Comparison of ENCODE assay signal across 14 cellular contexts in the genomic region with DNA sequence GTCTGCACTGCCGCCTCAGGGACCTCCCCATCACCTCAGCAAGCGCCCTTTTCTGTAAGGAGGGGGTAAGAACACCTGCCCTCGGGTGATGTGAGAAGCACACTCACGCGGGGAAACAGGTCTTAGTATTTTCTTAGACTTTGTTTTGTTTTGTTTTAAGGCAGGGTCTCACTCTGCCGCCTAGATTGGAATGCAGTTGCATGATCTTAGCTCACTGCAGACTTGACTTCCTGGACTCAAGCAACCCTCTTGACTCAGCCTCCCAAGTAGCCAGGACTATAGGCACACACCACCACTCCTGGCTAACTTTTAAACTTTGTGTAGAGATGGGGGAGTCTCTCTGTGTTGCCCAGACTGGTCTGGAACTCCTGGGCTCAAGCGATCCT. TPM values are rescaled to one million over a fixed set of nuclear protein-coding genes. Genes with fewer than 3 reads are reported as not detected.
A peak's percentile ranks its signal among the peaks of the same experiment; 100 is the strongest.
DNase-seq lines count a peak whose midpoint lies in the region; ATAC-seq and TF ChIP-seq lines count a peak whose summit lies in the region.
"Had no signal": no experiment of that assay in that cellular context is flagged by ENCODE, and none has a peak within 500 bp of the region (broad histone marks: within the 10 kb centered on the region; RNA-seq: fewer than 3 reads in every experiment).

No MANE protein-coding gene starts in this region.

- H4K20me1 ChIP-seq in osteoblast (ENCODE audit: insufficient read depth, low read length) = no peaks in the 10 kb centered on the region

- peaks cover 7% of the 10 kb centered on the region for H3K4me1 Mint-ChIP-seq in mesothelial cell of epicardium

- H3K9me3 Mint-ChIP-seq in mesothelial cell of epicardium = no peaks in the 10 kb centered on the region
- H3K9me3 Mint-ChIP-seq: CD8-positive, alpha-beta memory T cell; naive B cell had no signal

- H3K36me3 Mint-ChIP-seq in mesothelial cell of epicardium = no peaks in the 10 kb centered on the region
- H3K36me3 Mint-ChIP-seq: activated naive CD8-positive, alpha-beta T cell; CD8-positive, alpha-beta memory T cell; naive B cell had no signal

- intact Hi-C loops in Panc1 (cut with micrococcal nuclease; ENCODE audit: unreplicated experiment) = no loop called here
- intact Hi-C loops in dorsolateral prefrontal cortex (cut with DNase I) = no loop called here

- DNase-seq in Panc1 (ENCODE audit: low read depth, low spot score) (no peak), dorsolateral prefrontal cortex (no peak), osteoblast (ENCODE audit: insufficient read length, low spot score, missing footprints) (peak; percentile 9), mesothelial cell of epicardium (ENCODE audit: low spot score in 2 of 2, unreplicated experiment in 2 of 2) (no peak), tibial nerve (ENCODE audit: low spot score in 2 of 2) (no peak), NCI-H2196 (lab: John Stamatoyannopoulos, UW; ENCODE audit: unreplicated experiment) (no peak)
- no peak for DNase-seq in central memory CD4-positive, alpha-beta T cell
- DNase-seq: activated CD4-positive, alpha-beta T cell treated with anti-CD3 and anti-CD28 coated beads, Interleukin-2, amount 50 U/mL, for 4 hours; naive B cell had no signal

- POLR2A ChIA-PET in Panc1 (lab: Charles Lee) = no interaction called here

- H3K27ac Mint-ChIP-seq in mesothelial cell of epicardium = no peak overlapping the region
- H3K27ac Mint-ChIP-seq: activated naive CD8-positive, alpha-beta T cell had no signal

- peak overlapping the region; percentile 70 for H3K27ac ChIP-seq in C4-2B
- H3K27ac ChIP-seq in Panc1 (ENCODE audit: low read length) = peak overlapping the region; percentile 49
- H3K27ac ChIP-seq in dorsolateral prefrontal cortex = peak overlapping the region in 53 of 59 donors; percentile 6 to 89 (median 71)
- H3K27ac ChIP-seq in osteoblast (ENCODE audit: low read depth, low read length) = peak overlapping the region; percentile 33
- H3K27ac ChIP-seq in tibial nerve = peak overlapping the region in 2 of 4 donors; percentile 73 to 90

- peak overlapping the region; percentile 74 for H2AFZ ChIP-seq in osteoblast (ENCODE audit: low read length)

- H3K36me3 ChIP-seq in Panc1 (ENCODE audit: control insufficient read depth, insufficient read depth, low read length) (no peaks in the 10 kb centered on the region), osteoblast (ENCODE audit: insufficient read depth, low read length) (no peaks in the 10 kb centered on the region), tibial nerve (no peaks in the 10 kb centered on the region)

- in situ Hi-C loops in Panc1 (cut with HindIII; ENCODE audit: low pct_unique_long_range_greater_than_20kb, low sequenced_read_pairs) = no loop called here

- 52 to 82% methylated on average over 6 to 7 of the region's 7 CpGs for WGBS in tibial nerve, 2 donors

- TF ChIP-seq EP300 in tibial nerve (IDR thresholded peaks at IDR 0.05) = no peak

- H3K4me1 ChIP-seq in Panc1 (ENCODE audit: control insufficient read depth, insufficient read depth, low read length) = peaks cover 37% of the 10 kb centered on the region
- peaks cover 20% of the 10 kb centered on the region for H3K4me1 ChIP-seq in osteoblast (ENCODE audit: insufficient read depth, low read length)
- H3K4me1 ChIP-seq in tibial nerve = peaks cover 0 to 12% (median 10%) of the 10 kb centered on the region in 4 donors

- CTCF ChIA-PET in Panc1 (lab: Charles Lee) = no interaction called here

- no peak overlapping the region for H3K4me3 Mint-ChIP-seq in mesothelial cell of epicardium
- H3K4me3 Mint-ChIP-seq: activated naive CD8-positive, alpha-beta T cell; CD8-positive, alpha-beta memory T cell; naive B cell had no signal

- no TSS peak for BruUV-seq in Panc1 (replicated peaks; lab: Mats Ljungman, UMichigan)

- no peak overlapping the region for H3K4me2 ChIP-seq in osteoblast (ENCODE audit: insufficient read depth, low read length)
- H3K4me2 ChIP-seq: SK-N-SH had no signal

- TF ChIP-seq POLR2A in tibial nerve (IDR thresholded peaks at IDR 0.05) = no peak

- TF ChIP-seq CTCF in C4-2B (conservative IDR thresholded peaks at IDR 0.05) (no peak), Panc1 (IDR thresholded peaks at IDR 0.05) (no peak), dorsolateral prefrontal cortex (IDR thresholded peaks at IDR 0.05 in 54 of 56, conservative IDR thresholded peaks at IDR 0.05 in 2 of 56; ENCODE audit: low read depth in 1 of 56, partially characterized antibody in 56 of 56) (no peak), osteoblast (IDR thresholded peaks at IDR 0.05; ENCODE audit: extremely low read depth, low read depth, low read length) (no peak), mesothelial cell of epicardium (IDR thresholded peaks at IDR 0.05; ENCODE audit: unreplicated experiment) (no peak), tibial nerve (IDR thresholded peaks at IDR 0.05) (no peak)

- H3K79me2 ChIP-seq in osteoblast (ENCODE audit: insufficient read depth, low read length) = no peaks in the 10 kb centered on the region

- no peaks in the 10 kb centered on the region for H3K27me3 Mint-ChIP-seq in mesothelial cell of epicardium (ENCODE audit: low read depth)
- H3K27me3 Mint-ChIP-seq: activated naive CD8-positive, alpha-beta T cell had no signal

- H3K27me3 ChIP-seq in Panc1 (ENCODE audit: control insufficient read depth, insufficient read depth, low read length) = no peaks in the 10 kb centered on the region
- no peaks in the 10 kb centered on the region for H3K27me3 ChIP-seq in dorsolateral prefrontal cortex
- no peaks in the 10 kb centered on the region for H3K27me3 ChIP-seq in osteoblast (ENCODE audit: insufficient read depth, low read length)
- H3K27me3 ChIP-seq in tibial nerve = no peaks in the 10 kb centered on the region

- ATAC-seq in Panc1 = peak; percentile 37

- H3K4me3 ChIP-seq in Panc1 (ENCODE audit: low read depth in 2 of 2, low read length in 2 of 2) (no peak overlapping the region), dorsolateral prefrontal cortex (no peak overlapping the region), osteoblast (ENCODE audit: insufficient read depth, low read length) (no peak overlapping the region), tibial nerve (no peak overlapping the region)

- H3K9me3 ChIP-seq in Panc1 (ENCODE audit: control insufficient read depth, insufficient read depth, low read depth, low read length) = no peaks in the 10 kb centered on the region
- no peaks in the 10 kb centered on the region for H3K9me3 ChIP-seq in osteoblast (ENCODE audit: low read depth, low read length)
- no peaks in the 10 kb centered on the region for H3K9me3 ChIP-seq in tibial nerve
- H3K9me3 ChIP-seq: SK-N-SH had no signal

RNA-seq across cellular contexts. Expression of gene RAMP1, which starts 37.1 kb away (rescaled TPM):
- 17.6 TPM for total RNA-seq in Panc1 (2021; ENCODE audit: unreplicated experiment)
- 27.7 TPM for polyA plus RNA-seq in Panc1 (2012; ENCODE audit: insufficient read length)
- total RNA-seq in dorsolateral prefrontal cortex = 100 to 1,000 TPM in 16 of 120 experiments, 10 to 100 TPM in 104; 39.9 to 172 (median 76.2) TPM
- 1.8 and 4.4 TPM in 2 replicates for total RNA-seq in osteoblast
- 2.0 to 2.1 TPM (median 2.0 TPM) in 3 replicates for total RNA-seq in mesothelial cell of epicardium
- 100 to 1,000 TPM in 1 of 4 donors, 10 to 100 TPM in 3; 60.6 to 105 (median 76.2) TPM for total RNA-seq in tibial nerve
- total RNA-seq: HT1080 had no signal
